Comparison of ENCODE assay signal across 1 cellular context in genomic region chr12:50056629-50056976, GRCh38.
TF ChIP-seq lines count a peak whose summit lies in the region.

No MANE protein-coding gene starts in this region.

TF ChIP-seq in A549, 52 proteins besides CTCF, POLR2A, EP300 and RAD21 (continued from another document):
- no peak for TF ChIP-seq REST (IDR thresholded peaks at IDR 0.05)
- TF ChIP-seq CHD4 (IDR thresholded peaks at IDR 0.05; ENCODE audit: borderline replicate concordance), result no peak
- TF ChIP-seq RARB (CRISPR knock-in tag; IDR thresholded peaks at IDR 0.05), result no peak
- no peak for TF ChIP-seq CHD2 (IDR thresholded peaks at IDR 0.05; ENCODE audit: low read length, partially characterized antibody)
- no peak for TF ChIP-seq RNF2 (IDR thresholded peaks at IDR 0.05; ENCODE audit: borderline replicate concordance, low read depth)
- TF ChIP-seq GATA3 (IDR thresholded peaks at IDR 0.05; ENCODE audit: borderline replicate concordance), result no peak
- TF ChIP-seq RFX5 (IDR thresholded peaks at IDR 0.05), result no peak
- no peak for TF ChIP-seq RCOR1 (IDR thresholded peaks at IDR 0.05; ENCODE audit: low read depth, low read length)
- TF ChIP-seq HMGXB4 (CRISPR knock-in tag; IDR thresholded peaks at IDR 0.05; ENCODE audit: borderline replicate concordance), result no peak
- TF ChIP-seq TFCP2L1 (CRISPR knock-in tag; IDR thresholded peaks at IDR 0.05), result no peak
- no peak for TF ChIP-seq FOXS1 (CRISPR knock-in tag; IDR thresholded peaks at IDR 0.05)
- TF ChIP-seq POLR2AphosphoS2 (conservative IDR thresholded peaks at IDR 0.05; ENCODE audit: low read length), result no peak
- TF ChIP-seq TP53 (CRISPR knock-in tag; IDR thresholded peaks at IDR 0.05), result no peak
